In genomic region chr13:113981201-113981605, GRCh38 we compare ENCODE assay signal across 8 cellular contexts. TPM values are rescaled to one million over a fixed set of nuclear protein-coding genes. Genes with fewer than 3 reads are reported as not detected.
DNase-seq lines count a peak whose midpoint lies in the region; ATAC-seq and TF ChIP-seq lines count a peak whose summit lies in the region.

No MANE protein-coding gene starts in this region.

- H3K9me3 Mint-ChIP-seq in chondrocyte (ENCODE audit: low read depth), result no peaks in the 10 kb centered on the region

- H3K4me3 Mint-ChIP-seq in chondrocyte (ENCODE audit: unreplicated experiment), result no peak overlapping the region

- no peak overlapping the region for H3K27ac Mint-ChIP-seq in chondrocyte (ENCODE audit: unreplicated experiment)

- peaks cover 30% of the 10 kb centered on the region for H3K4me1 Mint-ChIP-seq in chondrocyte (ENCODE audit: low read depth)

- intact Hi-C loops in posterior vena cava (cut with DNase I), result no loop called here

- H3K27me3 Mint-ChIP-seq in chondrocyte (ENCODE audit: low read depth), result no peaks in the 10 kb centered on the region

- no peak for ATAC-seq in GM21526 (IDR thresholded peaks at IDR 0.05; ENCODE audit: low FRiP score, unreplicated experiment)
- ATAC-seq in HG02852 (IDR thresholded peaks at IDR 0.05; ENCODE audit: unreplicated experiment), result no peak

- DNase-seq in DMS79 (lab: John Stamatoyannopoulos, UW) (peak; percentile 100), NCI-H2107 (lab: John Stamatoyannopoulos, UW) (peak; percentile 69), chondrocyte (ENCODE audit: low spot score) (peak; percentile 93), posterior vena cava (ENCODE audit: low spot score) (peak; percentile 69), NCI-H1930 (lab: John Stamatoyannopoulos, UW) (no peak), NCI-H1436 (lab: John Stamatoyannopoulos, UW) (no peak)

- no peak for TF ChIP-seq CTCF in chondrocyte (IDR thresholded peaks at IDR 0.05)

- peaks cover 25% of the 10 kb centered on the region for H3K36me3 Mint-ChIP-seq in chondrocyte (ENCODE audit: low read depth)

RNA-seq across cellular contexts. Expression of gene C13orf46, which starts 7.3 kb away (rescaled TPM):
- total RNA-seq in chondrocyte (1.7 to 2.2 TPM (median 2.0 TPM) in 3 replicates), posterior vena cava (1 to 10 TPM; 1.2 to 1.9 TPM)

Comparison
In these comparisons a context has a peak if more than half of its experiments do, and no peak if none do; other contexts are left out.
1. DNase-seq: peak in DMS79 (single experiment), NCI-H2107 (single experiment), chondrocyte (single experiment) and posterior vena cava (single experiment); none in NCI-H1930 (0 of 2) and NCI-H1436 (single experiment).